In genomic region chr4:161948026-161948770, GRCh38 we compare ENCODE assay signal across 11 cellular contexts.
"Had no signal": no experiment of that assay in that cellular context is flagged by ENCODE, and none has a peak within 500 bp of the region (broad histone marks: within the 10 kb centered on the region; RNA-seq: fewer than 3 reads in every experiment).

No MANE protein-coding gene starts in this region.

- H3K4me2 ChIP-seq: GM23338 had no signal

- H3K4me3 ChIP-seq: GM23248, GM23338, HAP-1 had no signal

- H2AFZ ChIP-seq: GM23248, GM23338 had no signal

- H3K36me3 ChIP-seq: HAP-1 had no signal

- H3K27ac ChIP-seq: GM23248 had no signal

- H3K27ac Mint-ChIP-seq: GM23338, HFFc6 had no signal

- H3K4me1 ChIP-seq: HAP-1 had no signal

- DNase-seq: GM23248, GOT3, H7, H9, HCEC 1CT, HFFc6 had no signal

- H3K9me3 ChIP-seq: HAP-1 had no signal

- H3K9me3 Mint-ChIP-seq: GM23338 had no signal

- FAIRE-seq: H1, H54 had no signal

- H3K9ac ChIP-seq: GM23248 had no signal

- ATAC-seq: HCT116 had no signal

- H3K4me3 Mint-ChIP-seq: GM23338, H9, HFFc6 had no signal
